In genomic region chrX:17047224-17047623, GRCh38 we compare ENCODE assay signal across 12 cellular contexts.
"Had no signal": no experiment of that assay in that cellular context is flagged by ENCODE, and none has a peak within 500 bp of the region (broad histone marks: within the 10 kb centered on the region; RNA-seq: fewer than 3 reads in every experiment).

No MANE protein-coding gene starts in this region.

- H3K4me1 Mint-ChIP-seq: activated CD4-positive, alpha-beta T cell treated with anti-CD3 and anti-CD28 coated beads, Interleukin-2, amount 10 ng/mL, durations not matched to agents 24 days and 14 days; activated naive CD8-positive, alpha-beta T cell treated with anti-CD3 and anti-CD28 coated beads for 36 hours; activated T-helper 17 cell treated with anti-CD3 and anti-CD28 coated beads, Interleukin-2, amount 50 U/mL, for 72 hours; central memory CD8-positive, alpha-beta T cell had no signal

- ATAC-seq: activated CD8-positive, alpha-beta T cell treated with anti-CD3 and anti-CD28 coated beads for 36 hours had no signal

- H3K36me3 Mint-ChIP-seq: activated naive CD8-positive, alpha-beta T cell treated with anti-CD3 and anti-CD28 coated beads for 36 hours had no signal

- H3K4me3 Mint-ChIP-seq: activated CD4-positive, alpha-beta T cell treated with anti-CD3 and anti-CD28 coated beads, Interleukin-2, amount 10 ng/mL, durations not matched to agents 24 days and 14 days; activated CD8-positive, alpha-beta T cell treated with anti-CD3 and anti-CD28 coated beads for 36 hours; activated naive CD8-positive, alpha-beta T cell treated with anti-CD3 and anti-CD28 coated beads for 36 hours; activated T-cell treated with anti-CD3 and anti-CD28 coated beads, Interleukin-2, amount 50 U/mL, for 72 hours; activated T-helper 17 cell treated with anti-CD3 and anti-CD28 coated beads, Interleukin-2, amount 50 U/mL, for 72 hours; central memory CD8-positive, alpha-beta T cell had no signal

- H3K27ac ChIP-seq: cardiac muscle cell, PC-9, RWPE1, WERI-Rb-1 had no signal

- H3K27ac Mint-ChIP-seq: activated CD4-positive, alpha-beta T cell treated with anti-CD3 and anti-CD28 coated beads, Interleukin-2, amount 10 ng/mL, durations not matched to agents 24 days and 14 days; activated CD8-positive, alpha-beta T cell treated with anti-CD3 and anti-CD28 coated beads for 36 hours; activated naive CD8-positive, alpha-beta T cell treated with anti-CD3 and anti-CD28 coated beads for 36 hours; activated T-cell treated with anti-CD3 and anti-CD28 coated beads, Interleukin-2, amount 50 U/mL, for 72 hours; activated T-helper 17 cell treated with anti-CD3 and anti-CD28 coated beads, Interleukin-2, amount 50 U/mL, for 72 hours had no signal

- H3K36me3 ChIP-seq: WERI-Rb-1 had no signal

- H2AFZ ChIP-seq: PC-9 had no signal

- H3K4me3 ChIP-seq: cardiac muscle cell, PC-9 had no signal

- H3K9me3 Mint-ChIP-seq: activated CD4-positive, alpha-beta T cell treated with anti-CD3 and anti-CD28 coated beads, Interleukin-2, amount 10 ng/mL, durations not matched to agents 24 days and 14 days; activated CD8-positive, alpha-beta T cell treated with anti-CD3 and anti-CD28 coated beads for 36 hours; activated naive CD8-positive, alpha-beta T cell treated with anti-CD3 and anti-CD28 coated beads for 36 hours; activated T-cell treated with anti-CD3 and anti-CD28 coated beads, Interleukin-2, amount 50 U/mL, for 72 hours; activated T-helper 17 cell treated with anti-CD3 and anti-CD28 coated beads, Interleukin-2, amount 50 U/mL, for 72 hours; central memory CD8-positive, alpha-beta T cell had no signal

- H3K27me3 Mint-ChIP-seq: activated CD8-positive, alpha-beta T cell treated with anti-CD3 and anti-CD28 coated beads for 36 hours; activated naive CD8-positive, alpha-beta T cell treated with anti-CD3 and anti-CD28 coated beads for 36 hours; central memory CD8-positive, alpha-beta T cell had no signal

- H3K4me2 ChIP-seq: PC-9 had no signal

- H3K27me3 ChIP-seq: cardiac muscle cell had no signal

- DNase-seq: activated T-cell treated with anti-CD3 and anti-CD28 coated beads, Interleukin-2, amount 50 U/mL, for 1 hour; SIG-M5 had no signal
